Comparison of ENCODE assay signal across 7 cellular contexts in the genomic region with DNA sequence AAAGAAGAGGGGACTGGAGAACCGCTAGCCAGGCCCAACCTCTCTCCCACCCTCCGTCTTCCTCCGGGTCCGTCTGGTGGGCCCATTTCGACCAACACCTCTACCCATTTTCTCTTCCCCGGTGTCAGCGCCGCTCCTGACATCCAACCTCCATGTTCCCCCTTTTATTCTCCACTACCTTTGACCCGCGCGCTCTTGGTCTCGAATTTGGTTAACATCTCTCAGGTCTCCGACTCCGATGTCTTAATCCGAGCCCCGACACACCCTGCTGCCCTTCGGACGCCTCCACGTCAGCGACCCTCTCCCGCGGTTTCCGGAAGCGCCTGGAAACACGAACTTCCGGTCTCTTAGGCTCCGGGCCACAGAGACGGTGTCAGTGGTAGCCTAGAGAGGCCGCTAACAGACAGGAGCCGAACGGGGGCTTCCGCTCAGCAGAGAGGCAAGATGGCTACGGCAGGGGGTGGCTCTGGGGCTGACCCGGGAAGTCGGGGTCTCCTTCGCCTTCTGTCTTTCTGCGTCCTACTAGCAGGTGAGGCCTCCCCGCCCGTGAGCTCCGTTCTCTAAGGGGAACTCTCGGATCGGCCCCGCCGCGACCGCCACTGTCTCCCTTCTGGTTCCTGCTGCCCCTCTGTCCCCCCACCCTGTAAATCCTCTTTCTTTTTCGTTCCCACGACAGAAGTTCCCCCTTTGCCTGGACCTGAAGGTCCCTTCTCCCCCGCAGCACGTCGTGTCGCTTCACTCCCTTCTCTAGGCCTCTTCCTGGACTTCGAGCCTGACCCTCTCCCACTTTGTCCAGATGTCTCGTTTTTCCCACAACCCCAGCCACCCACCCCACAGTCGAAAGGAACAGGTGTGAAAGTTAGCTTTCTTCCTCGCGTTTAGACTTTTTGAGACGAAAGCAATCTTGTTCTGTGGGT. TPM values are rescaled to one million over a fixed set of nuclear protein-coding genes. Genes with fewer than 3 reads are reported as not detected.
DNase-seq lines count a peak whose midpoint lies in the region; ATAC-seq and TF ChIP-seq lines count a peak whose summit lies in the region.

A gene (minus strand): TSS at position 298 of the 917 bp plus-strand sequence. CDS start 80 bp downstream, at position 218.
A gene (plus strand): TSS at position 431 of the 917 bp plus-strand sequence. CDS start 14 bp downstream, at position 445.

- DNase-seq in NCI-H2029 treated with DMSO at 0.1 percent for 48 hours (lab: John Stamatoyannopoulos, UW) (peak; percentile 70), T-helper 9 cell (peak; percentile 80), astrocyte of the cerebellum (ENCODE audit: low read depth) (peak; percentile 94), hepatic stellate cell (ENCODE audit: low spot score) (peak; percentile 89), renal cortical epithelial cell (ENCODE audit: low read depth) (peak; percentile 91)

- in situ Hi-C loops in astrocyte of the cerebellum (cut with HindIII; ENCODE audit: low sequenced_read_pairs), result no loop called here

- ATAC-seq in GM18502 (IDR thresholded peaks at IDR 0.05; ENCODE audit: poor library complexity, unreplicated experiment), result peak; percentile 93
- ATAC-seq in HG02973 (IDR thresholded peaks at IDR 0.05; ENCODE audit: unreplicated experiment), result peak; percentile 87

- H3K4me3 ChIP-seq in astrocyte of the cerebellum (ENCODE audit: low read depth, low read length), result peak within 1 kb of the TSS; percentile 74

- no peak for TF ChIP-seq CTCF in astrocyte of the cerebellum (IDR thresholded peaks at IDR 0.05; ENCODE audit: low read depth, low read length, missing control alignments)

RNA-seq across cellular contexts. Expression of the first gene that starts in this region (rescaled TPM):
- total RNA-seq in renal cortical epithelial cell, result 206 and 250 TPM in 2 replicates

RNA-seq across cellular contexts. Expression of the second gene that starts in this region (rescaled TPM):
- total RNA-seq in renal cortical epithelial cell, result 113 and 168 TPM in 2 replicates

Comparison
In these comparisons a context has a peak if more than half of its experiments do, and no peak if none do; other contexts are left out.
1. Peak in every context shown above with its lines: DNase-seq, ATAC-seq and H3K4me3 ChIP-seq.